10 cellular contexts compared by ENCODE assay signal in the genomic region with DNA sequence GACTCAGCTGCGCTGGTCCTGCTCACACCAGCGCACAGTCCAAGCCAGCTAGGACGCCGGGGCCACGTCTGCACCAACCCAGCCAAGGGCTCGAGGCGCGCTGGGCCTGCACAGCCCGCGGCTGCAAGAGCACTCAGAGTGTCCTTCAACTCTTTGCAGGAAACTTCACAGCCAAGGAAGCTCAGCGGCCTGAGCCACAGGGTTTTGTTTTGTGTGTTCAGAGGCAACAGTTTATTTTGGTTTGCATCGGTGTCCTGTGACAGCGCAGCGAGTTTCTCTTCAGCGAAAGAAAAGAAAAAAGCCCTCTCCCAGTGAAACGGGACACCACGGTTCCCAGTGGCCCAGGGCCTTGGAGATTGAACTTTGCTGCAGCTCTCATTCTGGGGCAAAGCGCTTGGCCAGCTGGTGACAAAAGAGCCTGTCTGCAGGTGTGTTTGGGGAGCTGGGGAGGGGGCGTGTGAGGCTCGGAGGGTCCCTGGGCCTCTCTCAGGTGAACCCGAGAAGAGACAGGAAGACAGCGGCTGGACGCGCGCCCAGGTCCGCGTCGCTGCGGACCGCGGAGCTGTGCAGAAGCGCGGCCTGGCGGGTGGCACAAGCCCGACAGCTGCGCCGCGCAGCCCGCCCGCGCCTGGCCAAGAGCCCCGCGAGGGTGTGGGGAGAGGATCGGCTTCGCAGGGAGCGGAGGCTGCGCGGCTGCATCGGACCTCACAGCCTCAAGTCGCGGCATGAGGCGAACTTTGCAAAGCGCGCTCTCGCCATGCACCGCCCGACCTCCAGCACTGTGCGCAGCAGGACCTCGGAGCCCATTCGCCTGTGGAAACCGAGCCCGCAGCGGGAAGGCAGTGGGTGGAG. TPM values are rescaled to one million over a fixed set of nuclear protein-coding genes. Genes with fewer than 3 reads are reported as not detected.
DNase-seq lines count a peak whose midpoint lies in the region.
"Had no signal": no experiment of that assay in that cellular context is flagged by ENCODE, and none has a peak within 500 bp of the region (broad histone marks: within the 10 kb centered on the region; RNA-seq: fewer than 3 reads in every experiment).

No MANE protein-coding gene starts in this region.

- H3K4me1 ChIP-seq in esophagus (ENCODE audit: control insufficient read depth in 2 of 2, insufficient read depth in 2 of 2, low read length in 1 of 2), result peaks cover 0 to 8% of the 10 kb centered on the region in 2 donors
- H3K4me1 ChIP-seq in mesodermal cell (ENCODE audit: control insufficient read depth, insufficient read depth, low read length, poor library complexity, severe bottlenecking), result peaks cover 24% of the 10 kb centered on the region
- H3K4me1 ChIP-seq in urinary bladder (ENCODE audit: insufficient read depth), result no peaks in the 10 kb centered on the region

- peak; percentile 41 for DNase-seq in activated CD8-positive, alpha-beta memory T cell treated with anti-CD3 and anti-CD28 coated beads for 24 hours
- DNase-seq in activated CD8-positive, alpha-beta memory T cell treated with anti-CD3 and anti-CD28 coated beads, Interleukin-2, amount 50 U/mL, for 4 hours, result no peak
- DNase-seq in NCI-H1436 (lab: John Stamatoyannopoulos, UW), result no peak
- no peak for DNase-seq in NCI-H128 (lab: John Stamatoyannopoulos, UW; ENCODE audit: unreplicated experiment)
- DNase-seq in nucleus accumbens (lab: John Stamatoyannopoulos, UW), result no peak
- DNase-seq: CD4-positive, CD25-positive, alpha-beta regulatory T cell had no signal

- H3K27me3 ChIP-seq in esophagus (ENCODE audit: control insufficient read depth in 1 of 2, insufficient read depth in 2 of 2, low read length in 2 of 2), result peaks cover 4 to 5% of the 10 kb centered on the region in 2 donors

- H3K4me3 ChIP-seq in esophagus (ENCODE audit: low read depth in 1 of 2, low read length in 2 of 2) (peak overlapping the region; percentile 39 to 54), mesodermal cell (ENCODE audit: extremely low read depth, insufficient read depth, low read length, poor library complexity, severe bottlenecking) (peak overlapping the region; percentile 37), urinary bladder (ENCODE audit: low read depth, low read length) (peak overlapping the region; percentile 62)

- no peaks in the 10 kb centered on the region for H3K9me3 ChIP-seq in esophagus (ENCODE audit: control insufficient read depth in 2 of 2, insufficient read depth in 1 of 2, low read depth in 1 of 2, low read length in 1 of 2)
- no peaks in the 10 kb centered on the region for H3K9me3 ChIP-seq in mesodermal cell (ENCODE audit: control insufficient read depth, low read length)

- H3K27ac ChIP-seq in esophagus (ENCODE audit: low read depth in 2 of 2, low read length in 1 of 2) (no peak overlapping the region), mesodermal cell (ENCODE audit: low read depth, low read length, severe bottlenecking) (no peak overlapping the region), urinary bladder (ENCODE audit: low read depth) (no peak overlapping the region)

- 4 to 5% methylated on average over 63 of the region's 63 CpGs for WGBS in esophagus, 2 donors
- WGBS in mesodermal cell (ENCODE audit: insufficient coverage in 2 of 2), 2 experiments, result 1% methylated on average over 53 to 59 of the region's 63 CpGs
- 4% methylated on average over 63 of the region's 63 CpGs for WGBS in urinary bladder

- no peaks in the 10 kb centered on the region for H3K36me3 ChIP-seq in esophagus (ENCODE audit: control insufficient read depth in 2 of 2, insufficient read depth in 2 of 2, low read length in 1 of 2)
- no peaks in the 10 kb centered on the region for H3K36me3 ChIP-seq in mesodermal cell (ENCODE audit: control insufficient read depth, insufficient read depth, low read length)
- no peaks in the 10 kb centered on the region for H3K36me3 ChIP-seq in urinary bladder (ENCODE audit: insufficient read depth)

RNA-seq across cellular contexts. Expression of gene CXCL12, which starts 0.9 kb away (rescaled TPM):
- polyA plus RNA-seq in esophagus (1 to 10 TPM; 4.1 to 7.9 TPM), urinary bladder (49.2 TPM)
- polyA plus RNA-seq in mesodermal cell (2013, experiment 1 of 2), result 18.4 TPM
- 19.9 TPM for polyA plus RNA-seq in mesodermal cell (2013, experiment 2 of 2)
- total RNA-seq in urinary bladder, result 154 TPM
- total RNA-seq: CD4-positive, CD25-positive, alpha-beta regulatory T cell; T-helper 2 cell treated with Interferon-gamma antibody and Interleukin-4, amounts not matched to agents 100 ng/mL and 5 ng/mL, for 36 hours had no signal
- polyA plus RNA-seq: CD4-positive, CD25-positive, alpha-beta regulatory T cell had no signal
